Comparison of ENCODE assay signal across 1 cellular context in the genomic region with DNA sequence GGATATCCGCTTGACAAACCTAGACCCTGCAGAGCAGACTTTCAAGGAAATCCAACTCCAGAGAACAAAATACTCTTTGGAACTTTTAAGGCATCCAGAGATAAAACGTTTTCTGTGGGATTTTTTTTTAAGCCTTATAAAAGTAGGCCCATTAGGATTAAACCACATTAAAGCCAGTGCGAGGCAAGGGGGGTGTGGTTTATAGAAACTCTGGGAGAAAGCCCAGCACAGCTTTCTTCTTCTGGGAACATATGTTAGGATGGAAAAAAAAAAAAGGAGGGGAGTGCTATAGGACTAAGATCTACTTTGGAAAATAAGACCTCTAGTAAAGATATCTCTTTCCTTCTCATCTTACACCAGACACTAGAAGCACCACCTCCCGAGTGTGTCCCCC.
TF ChIP-seq lines count a peak whose summit lies in the region.

No MANE protein-coding gene starts in this region.

TF ChIP-seq in GM23338, 12 proteins besides CTCF, POLR2A, EP300 and RAD21 (continued from another document):
- TF ChIP-seq ETS1 (IDR thresholded peaks at IDR 0.05), result no peak
- TF ChIP-seq ZNF462 (CRISPR knock-in tag; IDR thresholded peaks at IDR 0.05), result no peak
- no peak for TF ChIP-seq NANOG (IDR thresholded peaks at IDR 0.05; ENCODE audit: borderline replicate concordance)
- no peak for TF ChIP-seq ZNF114 (CRISPR knock-in tag; IDR thresholded peaks at IDR 0.05)
- no peak for TF ChIP-seq POLR2AphosphoS5 (IDR thresholded peaks at IDR 0.05; ENCODE audit: low read depth)
- no peak for TF ChIP-seq EZH2phosphoT487 (IDR thresholded peaks at IDR 0.05; ENCODE audit: unreplicated experiment)
- TF ChIP-seq ZNF331 (CRISPR knock-in tag; IDR thresholded peaks at IDR 0.05; ENCODE audit: low read depth), result no peak
- no peak for TF ChIP-seq EZH2 (IDR thresholded peaks at IDR 0.05; ENCODE audit: low read depth, unreplicated experiment)
- TF ChIP-seq CREB1 (CRISPR knock-in tag; IDR thresholded peaks at IDR 0.05; ENCODE audit: low read depth), result no peak
- no peak for TF ChIP-seq JUNB (IDR thresholded peaks at IDR 0.05; ENCODE audit: unreplicated experiment)
TF ChIP-seq in GM23338: peak in this region for 0.
